In genomic region chr6:106223300-106223930, GRCh38 we compare ENCODE assay signal across 8 cellular contexts.
DNase-seq lines count a peak whose midpoint lies in the region; ATAC-seq and TF ChIP-seq lines count a peak whose summit lies in the region.

No MANE protein-coding gene starts in this region.

- CTCF ChIA-PET in activated CD4-positive, alpha-beta T cell treated with anti-CD3 and anti-CD28 coated beads for 36 hours (lab: Charles Lee), result interaction anchor here (0.6 to 6.0 kb wide), 84 partner anchors 10 to 793 kb away, joined by 3 to 61 read pairs (median 4); partner anchors contain the start of genes ATG5 and PRDM1

- intact Hi-C loops in activated CD4-positive, alpha-beta T cell treated with anti-CD3 and anti-CD28 coated beads for 36 hours (cut with DNase I, micrococcal nuclease), result loop anchor here (1.0 to 10.0 kb wide), 9 partner anchors 125 to 791 kb away; no protein-coding TSS in a partner anchor

- H3K4me1 Mint-ChIP-seq in activated CD4-positive, alpha-beta T cell treated with anti-CD3 and anti-CD28 coated beads for 36 hours, result peaks cover 13% of the 10 kb centered on the region
- H3K4me1 Mint-ChIP-seq in memory B cell, result peaks cover 4% of the 10 kb centered on the region

- DNase-seq in ELR (ENCODE audit: low read depth), result peak; percentile 86
- peak; percentile 10 to 62 for DNase-seq in NCI-H446 (lab: John Stamatoyannopoulos, UW)
- peak; percentile 83 for DNase-seq in activated CD4-positive, alpha-beta T cell treated with anti-CD3 and anti-CD28 coated beads for 36 hours
- DNase-seq in dermis blood vessel endothelial cell, result peak; percentile 86
- DNase-seq in memory B cell (ENCODE audit: low spot score in 2 of 2), result peak; percentile 42 to 70
- DNase-seq in stimulated activated CD8-positive, alpha-beta memory T cell treated with anti-CD3 and anti-CD28 coated beads, Interleukin-2, amount 100 ng/mL, for 48 hours (ENCODE audit: low read depth in 2 of 2), result peak; percentile 30 to 45
- DNase-seq in omental fat pad (ENCODE audit: low spot score), result no peak

- peak in 1 of 3 donors; percentile 27 for TF ChIP-seq CTCF in omental fat pad (IDR thresholded peaks at IDR 0.05)

- H3K27me3 Mint-ChIP-seq in activated CD4-positive, alpha-beta T cell treated with anti-CD3 and anti-CD28 coated beads for 36 hours, result no peaks in the 10 kb centered on the region
- no peaks in the 10 kb centered on the region for H3K27me3 Mint-ChIP-seq in memory B cell

- H3K9me3 Mint-ChIP-seq in activated CD4-positive, alpha-beta T cell treated with anti-CD3 and anti-CD28 coated beads for 36 hours (ENCODE audit: low read depth), result no peaks in the 10 kb centered on the region
- H3K9me3 Mint-ChIP-seq in memory B cell, result no peaks in the 10 kb centered on the region

- H3K4me3 Mint-ChIP-seq in activated CD4-positive, alpha-beta T cell treated with anti-CD3 and anti-CD28 coated beads for 36 hours, result no peak overlapping the region
- no peak overlapping the region for H3K4me3 Mint-ChIP-seq in memory B cell

- no peak overlapping the region for H3K27ac Mint-ChIP-seq in activated CD4-positive, alpha-beta T cell treated with anti-CD3 and anti-CD28 coated beads for 36 hours
- H3K27ac Mint-ChIP-seq in memory B cell, result no peak overlapping the region

- H3K36me3 Mint-ChIP-seq in activated CD4-positive, alpha-beta T cell treated with anti-CD3 and anti-CD28 coated beads for 36 hours (ENCODE audit: low read depth), result peaks cover 4% of the 10 kb centered on the region
- peaks cover 10% of the 10 kb centered on the region for H3K36me3 Mint-ChIP-seq in memory B cell

- ATAC-seq in HG02798 (IDR thresholded peaks at IDR 0.05; ENCODE audit: poor library complexity, unreplicated experiment), result peak; percentile 59
- peak; percentile 80 for ATAC-seq in activated CD4-positive, alpha-beta T cell treated with anti-CD3 and anti-CD28 coated beads for 36 hours
- peak; percentile 78 for ATAC-seq in memory B cell (ENCODE audit: low read depth)
- ATAC-seq in omental fat pad (ENCODE audit: low FRiP score), result no peak

- POLR2A ChIA-PET in activated CD4-positive, alpha-beta T cell treated with anti-CD3 and anti-CD28 coated beads for 36 hours (lab: Charles Lee), result interaction anchor here (0.5 to 0.6 kb wide), 3 partner anchors 82 to 689 kb away, joined by 4 to 9 read pairs (median 7); no protein-coding TSS in a partner anchor
